In the genomic region with DNA sequence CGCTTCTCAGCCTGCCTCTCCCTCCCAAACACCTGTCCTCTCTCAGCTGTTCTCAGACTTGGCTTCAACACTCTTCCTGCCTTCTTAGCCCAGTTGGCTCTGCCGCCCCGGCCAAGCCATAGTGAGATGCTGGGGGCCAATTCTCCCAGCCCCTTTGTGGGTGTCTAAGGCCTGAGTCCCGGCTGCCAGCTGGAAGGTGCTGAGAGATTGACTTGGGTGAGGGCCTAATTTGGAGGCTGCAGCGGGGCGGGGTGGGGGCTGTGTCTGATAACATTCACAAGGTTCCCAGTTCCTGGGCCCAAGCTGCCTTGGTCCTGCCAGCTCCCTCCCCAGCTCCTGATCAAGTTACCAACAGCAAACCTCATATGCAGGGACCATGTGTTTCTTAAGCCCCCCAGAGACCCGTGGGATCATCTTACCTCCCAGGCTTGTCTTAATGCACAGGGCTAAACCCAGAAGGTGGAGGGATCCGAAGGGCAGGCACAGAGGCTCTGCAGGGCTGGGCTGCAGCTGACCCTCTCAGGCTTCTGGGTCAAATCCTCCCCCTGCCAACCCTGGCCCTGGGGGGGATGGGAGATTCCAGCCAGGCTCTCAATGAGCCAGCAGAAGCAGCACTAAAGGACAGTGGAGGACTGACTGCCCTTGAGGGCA, we compare ENCODE assay signal across 15 cellular contexts. TPM values are rescaled to one million over a fixed set of nuclear protein-coding genes. Genes with fewer than 3 reads are reported as not detected.
DNase-seq lines count a peak whose midpoint lies in the region; ATAC-seq and TF ChIP-seq lines count a peak whose summit lies in the region.
"Had no signal": no experiment of that assay in that cellular context is flagged by ENCODE, and none has a peak within 500 bp of the region (broad histone marks: within the 10 kb centered on the region; RNA-seq: fewer than 3 reads in every experiment).

No MANE protein-coding gene starts in this region.

- H3K9me3 Mint-ChIP-seq in progenitor cell of endocrine pancreas (ENCODE audit: low read depth): no peaks in the 10 kb centered on the region
- H3K9me3 Mint-ChIP-seq: stimulated activated naive CD8-positive, alpha-beta T cell treated with anti-CD3 and anti-CD28 coated beads, Interleukin-15, Interleukin-2, amounts not matched to agents 100 ng/mL and 50 ng/mL, for 24 hours had no signal

- TF ChIP-seq CTCF in HEK293 (tag by site-specific recombination; IDR thresholded peaks at IDR 0.05) (no peak), heart right ventricle (IDR thresholded peaks at IDR 0.05) (no peak), progenitor cell of endocrine pancreas (IDR thresholded peaks at IDR 0.05; ENCODE audit: unreplicated experiment) (no peak)

- H3K4me1 ChIP-seq in HEK293 (ENCODE audit: control insufficient read depth, insufficient read depth, low read length) (no peaks in the 10 kb centered on the region), heart right ventricle (peaks cover 27 to 93% (median 73%) of the 10 kb centered on the region in 9 donors)

- ATAC-seq in T-helper 17 cell (no peak), heart right ventricle (peak; percentile 10 to 82 (median 33)), HG02763 (IDR thresholded peaks at IDR 0.05; ENCODE audit: unreplicated experiment) (no peak), HG03354 (IDR thresholded peaks at IDR 0.05; ENCODE audit: poor library complexity, severe bottlenecking, unreplicated experiment) (no peak), HG02973 (IDR thresholded peaks at IDR 0.05; ENCODE audit: unreplicated experiment) (no peak)

- no peak overlapping the region for H3K4me3 ChIP-seq in HEK293 (ENCODE audit: low read depth, low read length)
- no peak overlapping the region for H3K4me3 ChIP-seq in heart right ventricle
- H3K4me3 ChIP-seq: dorsolateral prefrontal cortex, lung had no signal

- CTCF ChIA-PET in HEK293 (lab: Yijun Ruan, JAX): interaction anchor here (1.2 kb wide), 1 partner anchor 18 kb away, joined by 3 read pairs; no protein-coding TSS in a partner anchor

- 20 to 31% methylated on average over 8 of the region's 8 CpGs for WGBS in heart right ventricle, 2 donors

- H3K27me3 Mint-ChIP-seq in T-helper 17 cell (no peaks in the 10 kb centered on the region), progenitor cell of endocrine pancreas (peaks cover 11% of the 10 kb centered on the region)
- H3K27me3 Mint-ChIP-seq: B cell; stimulated activated naive CD8-positive, alpha-beta T cell treated with anti-CD3 and anti-CD28 coated beads, Interleukin-15, Interleukin-2, amounts not matched to agents 100 ng/mL and 50 ng/mL, for 24 hours had no signal

- intact Hi-C loops in heart right ventricle (cut with DNase I): no loop called here

- H3K4me3 Mint-ChIP-seq in T-helper 17 cell: no peak overlapping the region
- H3K4me3 Mint-ChIP-seq in progenitor cell of endocrine pancreas (ENCODE audit: low read depth): no peak overlapping the region
- H3K4me3 Mint-ChIP-seq: B cell; stimulated activated naive CD8-positive, alpha-beta T cell treated with anti-CD3 and anti-CD28 coated beads, Interleukin-15, Interleukin-2, amounts not matched to agents 100 ng/mL and 50 ng/mL, for 24 hours had no signal

- H3K27ac Mint-ChIP-seq in T-helper 17 cell: peak overlapping the region; percentile 62
- no peak overlapping the region for H3K27ac Mint-ChIP-seq in progenitor cell of endocrine pancreas
- H3K27ac Mint-ChIP-seq: B cell; stimulated activated naive CD8-positive, alpha-beta T cell treated with anti-CD3 and anti-CD28 coated beads, Interleukin-15, Interleukin-2, amounts not matched to agents 100 ng/mL and 50 ng/mL, for 24 hours had no signal

- H3K27ac ChIP-seq in HEK293 (ENCODE audit: extremely low read depth, low read depth, low read length): no peak overlapping the region
- H3K27ac ChIP-seq in heart right ventricle: peak overlapping the region in 9 of 10 donors; percentile 53 to 88 (median 79)

- peaks cover 6% of the 10 kb centered on the region for H3K36me3 Mint-ChIP-seq in T-helper 17 cell (ENCODE audit: low read depth)
- no peaks in the 10 kb centered on the region for H3K36me3 Mint-ChIP-seq in progenitor cell of endocrine pancreas (ENCODE audit: insufficient read depth)

- H3K27me3 ChIP-seq in heart right ventricle: no peaks in the 10 kb centered on the region
- H3K27me3 ChIP-seq: dorsolateral prefrontal cortex had no signal

- DNase-seq in T-helper 17 cell (no peak), heart right ventricle (peak; percentile 63 to 76), progenitor cell of endocrine pancreas (ENCODE audit: low spot score, unreplicated experiment) (peak; percentile 7), CD1c-positive myeloid dendritic cell (ENCODE audit: extremely low spot score) (no peak)
- DNase-seq: activated gamma-delta T cell, DMS53, dorsolateral prefrontal cortex, NCI-H2081 treated with DMSO at 0.1 percent for 48 hours had no signal

- H3K4me1 Mint-ChIP-seq in T-helper 17 cell (peaks cover 19% of the 10 kb centered on the region), progenitor cell of endocrine pancreas (ENCODE audit: low read depth) (peaks cover 10% of the 10 kb centered on the region)

- H3K36me3 ChIP-seq in HEK293 (ENCODE audit: control insufficient read depth in 2 of 2, insufficient read depth in 1 of 2, low read length in 2 of 2): no peaks in the 10 kb centered on the region
- H3K36me3 ChIP-seq in heart right ventricle: peaks cover 0 to 28% (median 10%) of the 10 kb centered on the region in 9 donors

- POLR2A ChIA-PET in HEK293 (lab: Yijun Ruan, JAX): no interaction called here

- no peaks in the 10 kb centered on the region for H3K9me3 ChIP-seq in HEK293 (ENCODE audit: control insufficient read depth, insufficient read depth, low read depth, low read length)
- no peaks in the 10 kb centered on the region for H3K9me3 ChIP-seq in T-helper 17 cell (ENCODE audit: control insufficient read depth, low read length, poor library complexity, severe bottlenecking)
- H3K9me3 ChIP-seq in heart right ventricle: no peaks in the 10 kb centered on the region

TF ChIP-seq in HEK293, 187 proteins besides CTCF, POLR2A, EP300 and RAD21:
- TF ChIP-seq, protein P1, sequence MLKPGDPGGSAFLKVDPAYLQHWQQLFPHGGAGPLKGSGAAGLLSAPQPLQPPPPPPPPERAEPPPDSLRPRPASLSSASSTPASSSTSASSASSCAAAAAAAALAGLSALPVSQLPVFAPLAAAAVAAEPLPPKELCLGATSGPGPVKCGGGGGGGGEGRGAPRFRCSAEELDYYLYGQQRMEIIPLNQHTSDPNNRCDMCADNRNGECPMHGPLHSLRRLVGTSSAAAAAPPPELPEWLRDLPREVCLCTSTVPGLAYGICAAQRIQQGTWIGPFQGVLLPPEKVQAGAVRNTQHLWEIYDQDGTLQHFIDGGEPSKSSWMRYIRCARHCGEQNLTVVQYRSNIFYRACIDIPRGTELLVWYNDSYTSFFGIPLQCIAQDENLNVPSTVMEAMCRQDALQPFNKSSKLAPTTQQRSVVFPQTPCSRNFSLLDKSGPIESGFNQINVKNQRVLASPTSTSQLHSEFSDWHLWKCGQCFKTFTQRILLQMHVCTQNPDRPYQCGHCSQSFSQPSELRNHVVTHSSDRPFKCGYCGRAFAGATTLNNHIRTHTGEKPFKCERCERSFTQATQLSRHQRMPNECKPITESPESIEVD (tag by site-specific recombination; IDR thresholded peaks at IDR 0.05): no peak
- TF ChIP-seq MEIS1 (CRISPR knock-in tag; IDR thresholded peaks at IDR 0.05; ENCODE audit: borderline replicate concordance) (no peak), EGR2 (tag by site-specific recombination; IDR thresholded peaks at IDR 0.05; ENCODE audit: low read depth) (0 out of 2 replicates have a peak, but pooled peaks have one; percentile 10), ZNF174 (tag by site-specific recombination; IDR thresholded peaks at IDR 0.05) (no peak), KLF1 (tag by site-specific recombination; IDR thresholded peaks at IDR 0.05) (peak; percentile 15; the same call in 1 of the 2 replicates), SALL2 (tag by site-specific recombination; IDR thresholded peaks at IDR 0.05; ENCODE audit: borderline replicate concordance) (no peak), ZNF302 (tag by site-specific recombination; IDR thresholded peaks at IDR 0.05; ENCODE audit: low read depth) (no peak), ZNF626 (tag by site-specific recombination; IDR thresholded peaks at IDR 0.05) (no peak), ZNF701 (tag by site-specific recombination; IDR thresholded peaks at IDR 0.05) (no peak), YY1 (tag by site-specific recombination; IDR thresholded peaks at IDR 0.05) (no peak), GLIS1 (tag by site-specific recombination; IDR thresholded peaks at IDR 0.05) (peak; percentile 81), ZNF155 (tag by site-specific recombination; IDR thresholded peaks at IDR 0.05) (no peak), ZNF549 (tag by site-specific recombination; IDR thresholded peaks at IDR 0.05) (no peak), HOXD13 (CRISPR knock-in tag; IDR thresholded peaks at IDR 0.05; ENCODE audit: borderline replicate concordance) (no peak), ZNF341 (tag by site-specific recombination; IDR thresholded peaks at IDR 0.05; ENCODE audit: low read depth) (no peak), ZNF324 (tag by site-specific recombination; IDR thresholded peaks at IDR 0.05) (no peak), ZNF211 (tag by site-specific recombination; IDR thresholded peaks at IDR 0.05; ENCODE audit: low read depth) (no peak)
- TF ChIP-seq, protein P2, sequence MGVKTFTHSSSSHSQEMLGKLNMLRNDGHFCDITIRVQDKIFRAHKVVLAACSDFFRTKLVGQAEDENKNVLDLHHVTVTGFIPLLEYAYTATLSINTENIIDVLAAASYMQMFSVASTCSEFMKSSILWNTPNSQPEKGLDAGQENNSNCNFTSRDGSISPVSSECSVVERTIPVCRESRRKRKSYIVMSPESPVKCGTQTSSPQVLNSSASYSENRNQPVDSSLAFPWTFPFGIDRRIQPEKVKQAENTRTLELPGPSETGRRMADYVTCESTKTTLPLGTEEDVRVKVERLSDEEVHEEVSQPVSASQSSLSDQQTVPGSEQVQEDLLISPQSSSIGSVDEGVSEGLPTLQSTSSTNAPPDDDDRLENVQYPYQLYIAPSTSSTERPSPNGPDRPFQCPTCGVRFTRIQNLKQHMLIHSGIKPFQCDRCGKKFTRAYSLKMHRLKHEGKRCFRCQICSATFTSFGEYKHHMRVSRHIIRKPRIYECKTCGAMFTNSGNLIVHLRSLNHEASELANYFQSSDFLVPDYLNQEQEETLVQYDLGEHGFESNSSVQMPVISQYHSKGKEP (tag by site-specific recombination; IDR thresholded peaks at IDR 0.05): no peak

RNA-seq across cellular contexts. Expression of a gene that starts 9.8 kb away (rescaled TPM):
- total RNA-seq in T-helper 17 cell: 1 to 10 TPM; 1.5 to 9.0 TPM
- 10 to 100 TPM in 9 of 10 donors, 1 to 10 TPM in 1; 8.7 to 34.6 (median 14.8) TPM for total RNA-seq in heart right ventricle
- 1 to 10 TPM; 6.8 to 9.9 TPM for polyA plus RNA-seq in heart right ventricle
- 4.4 and 5.8 TPM in 2 replicates for total RNA-seq in progenitor cell of endocrine pancreas

RNA-seq across cellular contexts. Expression of a gene that starts 26.3 kb away (rescaled TPM):
- total RNA-seq in T-helper 17 cell (10 to 100 TPM; 20.6 to 24.7 TPM), heart right ventricle (1 to 10 TPM; 5.0 to 10.0 (median 6.5) TPM), progenitor cell of endocrine pancreas (18.4 and 18.6 TPM in 2 replicates)
- 1 to 10 TPM; 4.0 to 4.1 TPM for polyA plus RNA-seq in heart right ventricle

Comparison
In these comparisons a context has a peak if more than half of its experiments do, and no peak if none do; other contexts are left out.
1. ATAC-seq: peak in heart right ventricle (8 of 8); none in T-helper 17 cell (single experiment), HG02763 (single experiment), HG03354 (single experiment) and HG02973 (single experiment).
2. DNase-seq: peak in heart right ventricle (2 of 2) and progenitor cell of endocrine pancreas (single experiment); none in T-helper 17 cell (0 of 3) and CD1c-positive myeloid dendritic cell (single experiment).